21 cellular contexts compared by ENCODE assay signal in genomic region chr16:67265834-67266233, GRCh38.
"Had no signal": no experiment of that assay in that cellular context is flagged by ENCODE, and none has a peak within 500 bp of the region (broad histone marks: within the 10 kb centered on the region; RNA-seq: fewer than 3 reads in every experiment).

No MANE protein-coding gene starts in this region.

- H3K27ac ChIP-seq: gastrocnemius medialis, left ventricle myocardium inferior, pancreas, right atrium auricular region, tibial nerve, WERI-Rb-1 had no signal

- H3K4me1 ChIP-seq: pancreas had no signal

- H3K4me3 Mint-ChIP-seq: activated naive CD4-positive, alpha-beta T cell treated with anti-CD3 and anti-CD28 coated beads for 36 hours; activated naive CD8-positive, alpha-beta T cell treated with anti-CD3 and anti-CD28 coated beads, Interleukin-2, amount 50 U/mL, for 24 hours; central memory CD8-positive, alpha-beta T cell; naive thymus-derived CD4-positive, alpha-beta T cell had no signal

- H3K27me3 Mint-ChIP-seq: activated naive CD8-positive, alpha-beta T cell treated with anti-CD3 and anti-CD28 coated beads, Interleukin-2, amount 50 U/mL, for 24 hours had no signal

- H3K4me3 ChIP-seq: gastrocnemius medialis, left ventricle myocardium inferior, pancreas, right atrium auricular region, tibial nerve had no signal

- H3K36me3 ChIP-seq: gastrocnemius medialis, left ventricle myocardium inferior, pancreas, right atrium auricular region, tibial nerve, WERI-Rb-1 had no signal

- DNase-seq: activated CD4-positive, alpha-beta T cell treated with anti-CD3 and anti-CD28 coated beads for 48 hours; activated CD4-positive, alpha-beta T cell treated with anti-CD3 and anti-CD28 coated beads, Interleukin-2, amount 50 U/mL, for 48 hours; activated CD8-positive, alpha-beta memory T cell treated with anti-CD3 and anti-CD28 coated beads for 24 hours; activated effector memory CD4-positive, alpha-beta T cell treated with anti-CD3 and anti-CD28 coated beads, Interleukin-2, amount 50 U/mL, for 16 hours; activated naive CD4-positive, alpha-beta T cell treated with anti-CD3 and anti-CD28 coated beads for 36 hours; activated naive CD8-positive, alpha-beta T cell treated with anti-CD3 and anti-CD28 coated beads, Interleukin-2, amount 50 U/mL, for 24 hours; amygdala; effector CD8-positive, alpha-beta T cell; gastrocnemius medialis; glutamatergic neuron; left ventricle myocardium inferior; naive thymus-derived CD4-positive, alpha-beta T cell; stimulated activated CD4-positive, alpha-beta T cell treated with anti-CD3 and anti-CD28 coated beads, Interleukin-15, amount 100 ng/mL, for 24 hours; stimulated activated CD4-positive, alpha-beta T cell treated with anti-CD3 and anti-CD28 coated beads, Interleukin-2, amount 100 ng/mL, for 24 hours; stimulated activated naive CD4-positive, alpha-beta T cell treated with Interleukin-2 at 50 U/mL for 16 hours; WERI-Rb-1 had no signal

- ATAC-seq: activated CD4-positive, CD25-positive, alpha-beta regulatory T cell treated with anti-CD3 and anti-CD28 coated beads, Interleukin-2, amount 50 U/mL, for 24 hours; activated naive CD8-positive, alpha-beta T cell treated with anti-CD3 and anti-CD28 coated beads, Interleukin-2, amount 50 U/mL, for 24 hours; gastrocnemius medialis; naive thymus-derived CD4-positive, alpha-beta T cell; pancreas had no signal

- H3K9me3 ChIP-seq: gastrocnemius medialis, left ventricle myocardium inferior, pancreas, right atrium auricular region, tibial nerve had no signal

- H3K27me3 ChIP-seq: gastrocnemius medialis, pancreas, right atrium auricular region, tibial nerve had no signal

- H3K9me3 Mint-ChIP-seq: activated naive CD4-positive, alpha-beta T cell treated with anti-CD3 and anti-CD28 coated beads for 36 hours; activated naive CD8-positive, alpha-beta T cell treated with anti-CD3 and anti-CD28 coated beads, Interleukin-2, amount 50 U/mL, for 24 hours; central memory CD8-positive, alpha-beta T cell; naive thymus-derived CD4-positive, alpha-beta T cell had no signal

- H3K36me3 Mint-ChIP-seq: naive thymus-derived CD4-positive, alpha-beta T cell had no signal

- H3K4me1 Mint-ChIP-seq: activated naive CD8-positive, alpha-beta T cell treated with anti-CD3 and anti-CD28 coated beads, Interleukin-2, amount 50 U/mL, for 24 hours; central memory CD8-positive, alpha-beta T cell had no signal

- H3K27ac Mint-ChIP-seq: activated naive CD4-positive, alpha-beta T cell treated with anti-CD3 and anti-CD28 coated beads for 36 hours; activated naive CD8-positive, alpha-beta T cell treated with anti-CD3 and anti-CD28 coated beads, Interleukin-2, amount 50 U/mL, for 24 hours had no signal
